20 cellular contexts compared by ENCODE assay signal in genomic region chr12:50647479-50647878, GRCh38.
DNase-seq lines count a peak whose midpoint lies in the region; ATAC-seq, FAIRE-seq and TF ChIP-seq lines count a peak whose summit lies in the region.
"Had no signal": no experiment of that assay in that cellular context is flagged by ENCODE, and none has a peak within 500 bp of the region (broad histone marks: within the 10 kb centered on the region; RNA-seq: fewer than 3 reads in every experiment).

No MANE protein-coding gene starts in this region.

- POLR2A ChIA-PET in K562 (lab: Yijun Ruan, JAX): interaction anchor here (1.4 kb wide), 1 partner anchor 25 kb away, joined by 3 read pairs; no protein-coding TSS in a partner anchor

- H3K9me3 Mint-ChIP-seq in activated naive CD4-positive, alpha-beta T cell treated with anti-CD3 and anti-CD28 coated beads for 36 hours: no peaks in the 10 kb centered on the region
- H3K9me3 Mint-ChIP-seq: naive thymus-derived CD8-positive, alpha-beta T cell had no signal

- TF ChIP-seq CTCF in K562 (IDR thresholded peaks at IDR 0.05 in 2 of 3, conservative IDR thresholded peaks at IDR 0.05 in 1 of 3; ENCODE audit: insufficient read depth in 2 of 3, low read depth in 1 of 3, low read length in 3 of 3): no peak

- no peak overlapping the region for H3K9ac ChIP-seq in K562 (ENCODE audit: insufficient read depth in 1 of 2, low read depth in 2 of 2, low read length in 2 of 2)

- FAIRE-seq in K562 (lab: Jason Lieb, UNC): no peak
- FAIRE-seq: D721Med, GM18507, GM19239 had no signal

- 50% methylated on average over 1 of the region's 2 CpGs for WGBS in K562 (ENCODE audit: insufficient coverage, low coverage, missing lambda C conversion rate)

- peak; percentile 64 for DNase-seq in COLO829 (ENCODE audit: low spot score)
- peak; percentile 41 for DNase-seq in M059J (ENCODE audit: low read depth)
- peak in 1 of 4 experiments; percentile 22 for DNase-seq in K562 (ENCODE audit: extremely low read depth in 1 of 4, low spot score in 3 of 4)
- peak; percentile 81 for DNase-seq in kidney tubule cell (ENCODE audit: low spot score)
- DNase-seq in 8988T: no peak
- no peak for DNase-seq in caudate nucleus (lab: John Stamatoyannopoulos, UW)
- no peak for DNase-seq in activated naive CD4-positive, alpha-beta T cell treated with anti-CD3 and anti-CD28 coated beads for 36 hours
- DNase-seq: adrenal gland; lower lobe of right lung; MM.1S; naive thymus-derived CD8-positive, alpha-beta T cell; NCI-H2081; stimulated activated CD4-positive, alpha-beta T cell treated with anti-CD3 and anti-CD28 coated beads, Interleukin-1b, Interleukin-23, amount 100 ng/mL, for 48 hours; T1000 had no signal

- peaks cover 4% of the 10 kb centered on the region for H3K36me3 Mint-ChIP-seq in activated naive CD4-positive, alpha-beta T cell treated with anti-CD3 and anti-CD28 coated beads for 36 hours (ENCODE audit: low read depth)

- TF ChIP-seq POLR2A in K562 (conservative IDR thresholded peaks at IDR 0.05): no peak

- intact Hi-C loops in K562 (cut with micrococcal nuclease): no loop called here
- intact Hi-C loops in activated naive CD4-positive, alpha-beta T cell treated with anti-CD3 and anti-CD28 coated beads for 36 hours (cut with micrococcal nuclease): no loop called here

- no peak overlapping the region for H3K4me3 Mint-ChIP-seq in activated naive CD4-positive, alpha-beta T cell treated with anti-CD3 and anti-CD28 coated beads for 36 hours
- H3K4me3 Mint-ChIP-seq: naive thymus-derived CD8-positive, alpha-beta T cell had no signal

- H3K79me2 ChIP-seq in K562 (ENCODE audit: control insufficient read depth, insufficient read depth, low read length): no peaks in the 10 kb centered on the region

- no peaks in the 10 kb centered on the region for H4K20me1 ChIP-seq in K562 (replicated peaks; ENCODE audit: control insufficient read depth, insufficient read depth, low read length)

- no peaks in the 10 kb centered on the region for H3K27me3 ChIP-seq in K562 (ENCODE audit: control insufficient read depth in 2 of 2, insufficient read depth in 2 of 2, low read length in 2 of 2)
- H3K27me3 ChIP-seq: adrenal gland, esophagus muscularis mucosa had no signal

- no peak overlapping the region for H3K4me2 ChIP-seq in K562 (ENCODE audit: insufficient read depth, low read length)

- no peak for TF ChIP-seq EP300 in K562 (IDR thresholded peaks at IDR 0.05; ENCODE audit: low read length)

- peaks cover 0 to 4% of the 10 kb centered on the region in 2 experiments; a peak in 3 of 5 replicates for H3K4me1 ChIP-seq in K562 (replicated peaks in 1 of 2; ENCODE audit: control insufficient read depth in 2 of 2, insufficient read depth in 2 of 2, low read length in 2 of 2)
- H3K4me1 ChIP-seq: lower lobe of right lung had no signal

- in situ Hi-C loops in K562 (cut with MboI): no loop called here

- ATAC-seq in K562 (no peak), HG02852 (IDR thresholded peaks at IDR 0.05; ENCODE audit: unreplicated experiment) (no peak)
- ATAC-seq: lower lobe of right lung; naive thymus-derived CD8-positive, alpha-beta T cell had no signal

- H3K9me3 ChIP-seq in K562 (replicated peaks; ENCODE audit: control insufficient read depth, insufficient read depth, low read depth, low read length): no peaks in the 10 kb centered on the region
- H3K9me3 ChIP-seq: adrenal gland, esophagus muscularis mucosa, lower lobe of right lung had no signal

- H3K9me1 ChIP-seq in K562 (ENCODE audit: control insufficient read depth, insufficient read depth, low read length): no peaks in the 10 kb centered on the region

- CTCF ChIA-PET in K562 (lab: Yijun Ruan, JAX; ENCODE audit: low intra/inter-chr PET ratio): no interaction called here
- CTCF ChIA-PET in activated naive CD4-positive, alpha-beta T cell treated with anti-CD3 and anti-CD28 coated beads for 36 hours (lab: Charles Lee): interaction anchor here (1.0 kb wide), 1 partner anchor 28 kb away, joined by 3 read pairs; no protein-coding TSS in a partner anchor

- no peak overlapping the region for H3K27ac Mint-ChIP-seq in activated naive CD4-positive, alpha-beta T cell treated with anti-CD3 and anti-CD28 coated beads for 36 hours
- H3K27ac Mint-ChIP-seq: naive thymus-derived CD8-positive, alpha-beta T cell had no signal

- H2AFZ ChIP-seq in K562 (ENCODE audit: low read depth, low read length): no peak overlapping the region

- TF ChIP-seq RAD21 in K562 (CRISPR knock-in tag; conservative IDR thresholded peaks at IDR 0.05 in 1 of 2, IDR thresholded peaks at IDR 0.05 in 1 of 2): no peak

- peaks cover 3% of the 10 kb centered on the region for H3K4me1 Mint-ChIP-seq in activated naive CD4-positive, alpha-beta T cell treated with anti-CD3 and anti-CD28 coated beads for 36 hours (ENCODE audit: low read depth)

- peaks cover 15% of the 10 kb centered on the region; the same call in 2 of the 3 replicates for H3K36me3 ChIP-seq in K562 (ENCODE audit: control insufficient read depth, insufficient read depth, low read length)
- H3K36me3 ChIP-seq: adrenal gland had no signal

- H3K4me3 ChIP-seq in K562: no peak overlapping the region
- H3K4me3 ChIP-seq: adrenal gland, coronary artery, esophagus muscularis mucosa, lower lobe of right lung had no signal

- H3K27me3 Mint-ChIP-seq in activated naive CD4-positive, alpha-beta T cell treated with anti-CD3 and anti-CD28 coated beads for 36 hours (ENCODE audit: low read depth): no peaks in the 10 kb centered on the region
- H3K27me3 Mint-ChIP-seq: naive thymus-derived CD8-positive, alpha-beta T cell had no signal

- H3K27ac ChIP-seq in K562 (ENCODE audit: extremely low read depth, low read depth, low read length) (no peak overlapping the region), caudate nucleus (ENCODE audit: low read depth, low read length) (no peak overlapping the region)
- H3K27ac ChIP-seq: adrenal gland, coronary artery, esophagus muscularis mucosa, lower lobe of right lung had no signal

- BruUV-seq in K562 (replicated peaks; lab: Mats Ljungman, UMichigan): no TSS peak

TF ChIP-seq in K562, 482 proteins besides CTCF, POLR2A, EP300 and RAD21:
- TF ChIP-seq HNRNPH1 (optimal IDR thresholded peaks at IDR 0.05; ENCODE audit: low read depth, low read length) (no peak), EGR1 (conservative IDR thresholded peaks at IDR 0.05) (peak; percentile 84), RUNX1 (IDR thresholded peaks at IDR 0.05; ENCODE audit: low read depth) (no peak)

Comparison
In these comparisons a context has a peak if more than half of its experiments do, and no peak if none do; other contexts are left out.
1. DNase-seq: peak in COLO829 (single experiment), M059J (single experiment) and kidney tubule cell (single experiment); none in 8988T (single experiment), caudate nucleus (0 of 61) and activated naive CD4-positive, alpha-beta T cell treated with anti-CD3 and anti-CD28 coated beads for 36 hours (single experiment).